In genomic region chr4:119286377-119287002, GRCh38 we compare ENCODE assay signal across 8 cellular contexts. TPM values are rescaled to one million over a fixed set of nuclear protein-coding genes. Genes with fewer than 3 reads are reported as not detected.
A peak's percentile ranks its signal among the peaks of the same experiment; 100 is the strongest.
DNase-seq lines count a peak whose midpoint lies in the region; ATAC-seq and TF ChIP-seq lines count a peak whose summit lies in the region.

No MANE protein-coding gene starts in this region.

- no peaks in the 10 kb centered on the region for H3K9me3 Mint-ChIP-seq in type B pancreatic cell

- no peak overlapping the region for H3K27ac ChIP-seq in HCT116 (ENCODE audit: low read depth, low read length)

- no peaks in the 10 kb centered on the region for H3K4me1 ChIP-seq in HCT116 (ENCODE audit: control insufficient read depth in 1 of 2, insufficient read depth in 2 of 2, low read length in 2 of 2)
- peaks cover 43% of the 10 kb centered on the region for H3K4me1 ChIP-seq in adipocyte (ENCODE audit: control insufficient read depth, insufficient read depth, low read length)

- no peak overlapping the region for H2AFZ ChIP-seq in HCT116 (ENCODE audit: low read depth, low read length, poor library complexity, severe bottlenecking)

- TF ChIP-seq CTCF in AG09309 (IDR thresholded peaks at IDR 0.05; ENCODE audit: control insufficient read depth, insufficient read depth, low read depth, low read length, missing control alignments): peak; percentile 39
- peak; percentile 42 to 70 (median 59) for TF ChIP-seq CTCF in HCT116 (IDR thresholded peaks at IDR 0.05 in 2 of 3, conservative IDR thresholded peaks at IDR 0.05 in 1 of 3; ENCODE audit: borderline replicate concordance in 1 of 3, insufficient read depth in 1 of 3, low read depth in 2 of 3, low read length in 2 of 3)
- TF ChIP-seq CTCF in type B pancreatic cell (conservative IDR thresholded peaks at IDR 0.05): peak; percentile 83

- H3K27me3 Mint-ChIP-seq in type B pancreatic cell: no peaks in the 10 kb centered on the region

- no peak for TF ChIP-seq POLR2A in HCT116 (IDR thresholded peaks at IDR 0.05; ENCODE audit: borderline replicate concordance, extremely low read depth, insufficient read depth, insufficient read length)

- no peak overlapping the region for H3K4me2 ChIP-seq in HCT116 (ENCODE audit: low read length)

- H3K4me3 Mint-ChIP-seq in type B pancreatic cell: no peak overlapping the region

- H3K36me3 ChIP-seq in HCT116 (ENCODE audit: control insufficient read depth in 1 of 2, insufficient read depth in 2 of 2, low read length in 2 of 2) (no peaks in the 10 kb centered on the region), adipocyte (ENCODE audit: control insufficient read depth, insufficient read depth, low read length, severe bottlenecking) (peaks cover 80% of the 10 kb centered on the region)

- intact Hi-C loops in HCT116 (cut with micrococcal nuclease): loop anchor here (1.0 to 5.0 kb wide), 3 partner anchors 199 to 306 kb away; no protein-coding TSS in a partner anchor

- H3K9ac ChIP-seq in HCT116 (ENCODE audit: low read length) (no peak overlapping the region), adipocyte (ENCODE audit: low read length) (peak overlapping the region; percentile 73)

- BruUV-seq in HCT116 (replicated peaks; lab: Mats Ljungman, UMichigan): no TSS peak

- CTCF ChIA-PET in HCT116 (lab: Charles Lee): interaction anchor here (1.0 to 1.1 kb wide), 2 partner anchors 244 to 245 kb away, joined by 3 to 5 read pairs; no protein-coding TSS in a partner anchor

- H3K27ac Mint-ChIP-seq in type B pancreatic cell: no peak overlapping the region

- H3K36me3 Mint-ChIP-seq in type B pancreatic cell: peaks cover 3% of the 10 kb centered on the region

- POLR2A ChIA-PET in HCT116 (lab: Charles Lee): no interaction called here

- H3K79me2 ChIP-seq in HCT116 (ENCODE audit: insufficient read depth, low read length): peaks cover 18% of the 10 kb centered on the region

- DNase-seq in AG09309 (ENCODE audit: low read depth): peak; percentile 70
- DNase-seq in HCT116 (ENCODE audit: low read depth, low spot score): peak; percentile 47
- peak; percentile 89 for DNase-seq in adipocyte (ENCODE audit: low read depth)
- peak; percentile 67 for DNase-seq in inferior parietal cortex (ENCODE audit: extremely low spot score)
- DNase-seq in type B pancreatic cell (ENCODE audit: extremely low spot score, unreplicated experiment): no peak
- DNase-seq in GOT3 (lab: John Stamatoyannopoulos, UW): no peak

- H3K4me3 ChIP-seq in AG09309 (ENCODE audit: control insufficient read depth, low read depth, low read length): no peak overlapping the region
- H3K4me3 ChIP-seq in HCT116 (replicated peaks in 1 of 2; ENCODE audit: low read depth in 1 of 2, low read length in 2 of 2): no peak overlapping the region
- no peak overlapping the region for H3K4me3 ChIP-seq in adipocyte (ENCODE audit: low read length)

- H3K9me3 ChIP-seq in HCT116 (ENCODE audit: control insufficient read depth in 1 of 2, insufficient read depth in 1 of 2, low read depth in 1 of 2, low read length in 2 of 2): no peaks in the 10 kb centered on the region
- H3K9me3 ChIP-seq in adipocyte (ENCODE audit: control insufficient read depth, low read length): no peaks in the 10 kb centered on the region

- ATAC-seq in HCT116 (no peak), HG03280 (IDR thresholded peaks at IDR 0.05; ENCODE audit: unreplicated experiment) (no peak), GM19395 (IDR thresholded peaks at IDR 0.05; ENCODE audit: unreplicated experiment) (no peak)

- peak; percentile 82 for TF ChIP-seq RAD21 in HCT116 (IDR thresholded peaks at IDR 0.05; ENCODE audit: low read depth)

- H4K20me1 ChIP-seq in HCT116 (ENCODE audit: insufficient read depth): no peaks in the 10 kb centered on the region

- H3K27me3 ChIP-seq in HCT116 (ENCODE audit: insufficient read depth, low read length): no peaks in the 10 kb centered on the region
- H3K27me3 ChIP-seq in adipocyte (replicated peaks; ENCODE audit: control insufficient read depth, insufficient read depth, low read length): no peaks in the 10 kb centered on the region

- H3K9me2 ChIP-seq in HCT116 (ENCODE audit: insufficient read depth): no peaks in the 10 kb centered on the region

- RAD21 ChIA-PET in HCT116 (lab: Charles Lee; ENCODE audit: low non-redundant PET in 1 of 2, low total read pairs in 2 of 2, uncharacterized antibody in 2 of 2, unreplicated experiment in 2 of 2): no interaction called here

- peaks cover 9% of the 10 kb centered on the region for H3K4me1 Mint-ChIP-seq in type B pancreatic cell (ENCODE audit: unreplicated experiment)

TF ChIP-seq in HCT116, 20 proteins besides CTCF, POLR2A, EP300 and RAD21:
- no peak for TF ChIP-seq YY1 (IDR thresholded peaks at IDR 0.05; ENCODE audit: extremely low read depth, insufficient replicate concordance, low read depth, low read length)
- TF ChIP-seq POLR2AphosphoS5 (IDR thresholded peaks at IDR 0.05; ENCODE audit: low read depth, low read length): no peak
- TF ChIP-seq SIN3A (IDR thresholded peaks at IDR 0.05; ENCODE audit: low read depth): no peak
- TF ChIP-seq SP1 (IDR thresholded peaks at IDR 0.05; ENCODE audit: low read depth): no peak
- TF ChIP-seq SRF (IDR thresholded peaks at IDR 0.05; ENCODE audit: low read depth): no peak
- TF ChIP-seq ZNF274 (IDR thresholded peaks at IDR 0.05; ENCODE audit: low read depth, low read length): no peak
- no peak for TF ChIP-seq CEBPB (IDR thresholded peaks at IDR 0.05; ENCODE audit: low read depth)
- TF ChIP-seq ELF1 (IDR thresholded peaks at IDR 0.05; ENCODE audit: borderline replicate concordance, low read depth): no peak
- TF ChIP-seq FOSL1 (IDR thresholded peaks at IDR 0.05; ENCODE audit: low read depth): no peak
- TF ChIP-seq ZBTB33 (IDR thresholded peaks at IDR 0.05; ENCODE audit: extremely low read depth, insufficient replicate concordance, low read length): no peak
- no peak for TF ChIP-seq REST (IDR thresholded peaks at IDR 0.05; ENCODE audit: low read depth)

RNA-seq across cellular contexts. Expression of gene FABP2, which starts 35.4 kb away (rescaled TPM):
- not detected for total RNA-seq in HCT116 (2021; ENCODE audit: unreplicated experiment)
- polyA plus RNA-seq in HCT116 (2012): not detected in 2 replicates
- 4.1 and 12.4 TPM in 2 replicates for total RNA-seq in type B pancreatic cell (ENCODE audit: low replicate concordance)

Comparison
In these comparisons a context has a peak if more than half of its experiments do, and no peak if none do; other contexts are left out.
1. DNase-seq: peak in AG09309 (single experiment), HCT116 (single experiment), adipocyte (single experiment) and inferior parietal cortex (single experiment); none in type B pancreatic cell (single experiment) and GOT3 (single experiment).
2. Peak in every context shown above with its lines, with median percentiles within 50 percentile points of each other: CTCF ChIP-seq.